In genomic region chr4:11366859-11367258, GRCh38 we compare ENCODE assay signal across 26 cellular contexts.
DNase-seq lines count a peak whose midpoint lies in the region; ATAC-seq, FAIRE-seq and TF ChIP-seq lines count a peak whose summit lies in the region.
"Had no signal": no experiment of that assay in that cellular context is flagged by ENCODE, and none has a peak within 500 bp of the region (broad histone marks: within the 10 kb centered on the region; RNA-seq: fewer than 3 reads in every experiment).

No MANE protein-coding gene starts in this region.

- in situ Hi-C loops in mammary epithelial cell (cut with MboI; ENCODE audit: low sequenced_read_pairs in 2 of 2) (no loop called here), K562 (cut with MboI) (no loop called here)

- DNase-seq in breast epithelium (ENCODE audit: low spot score in 2 of 2) (no peak), mammary epithelial cell (no peak), K562 (ENCODE audit: extremely low read depth in 1 of 4, low spot score in 3 of 4) (no peak), testis (no peak), inferior parietal cortex (ENCODE audit: extremely low spot score) (no peak), nephron progenitor cell (no peak)
- DNase-seq: 8988T; ACHN; AML-193; BE2C; CD4-positive, alpha-beta T cell; CD8-positive, alpha-beta memory T cell; DMS 273 treated with DMSO at 0.1 percent for 48 hours; DMS79; EL; GDM1; GM23248; HFFc6 had no signal

- dilution Hi-C loops in mammary epithelial cell (cut with HindIII; ENCODE audit: low sequenced_read_pairs), result no loop called here

- H3K4me3 ChIP-seq in breast epithelium (no peak overlapping the region), mammary epithelial cell (replicated peaks in 1 of 3; ENCODE audit: insufficient read depth in 1 of 3, low read depth in 2 of 3, low read length in 3 of 3) (no peak overlapping the region), K562 (no peak overlapping the region), mesodermal cell (ENCODE audit: extremely low read depth, insufficient read depth, low read length, poor library complexity, severe bottlenecking) (no peak overlapping the region), testis (no peak overlapping the region)
- H3K4me3 ChIP-seq: A549; BLaER1 treated with 17β-estradiol and CSF1 and Interleukin-3, amounts not matched to agents 10 nM and 100 nM; GM12878; GM23248; HAP-1 had no signal

- no peak for FAIRE-seq in K562 (lab: Jason Lieb, UNC)
- FAIRE-seq: A549, D721Med, GM12878, GM19239 had no signal

- BruUV-seq in mammary epithelial cell (replicated peaks; lab: Mats Ljungman, UMichigan) (no TSS peak), K562 (replicated peaks; lab: Mats Ljungman, UMichigan) (no TSS peak)

- no peak for TF ChIP-seq RAD21 in K562 (CRISPR knock-in tag; conservative IDR thresholded peaks at IDR 0.05 in 1 of 2, IDR thresholded peaks at IDR 0.05 in 1 of 2)

- H3K9me3 Mint-ChIP-seq in nephron progenitor cell, result peaks cover 9% of the 10 kb centered on the region
- H3K9me3 Mint-ChIP-seq: CD4-positive, alpha-beta T cell had no signal

- H3K9me3 ChIP-seq in breast epithelium (no peaks in the 10 kb centered on the region), mammary epithelial cell (replicated peaks; ENCODE audit: insufficient read depth, low read length) (no peaks in the 10 kb centered on the region), K562 (replicated peaks; ENCODE audit: control insufficient read depth, insufficient read depth, low read depth, low read length) (no peaks in the 10 kb centered on the region), mesodermal cell (ENCODE audit: control insufficient read depth, low read length) (no peaks in the 10 kb centered on the region), testis (no peaks in the 10 kb centered on the region)
- H3K9me3 ChIP-seq: A549, HAP-1 had no signal

- H3K36me3 ChIP-seq in breast epithelium, result no peaks in the 10 kb centered on the region
- no peaks in the 10 kb centered on the region for H3K36me3 ChIP-seq in mammary epithelial cell (ENCODE audit: insufficient read depth, low read length)
- no peaks in the 10 kb centered on the region for H3K36me3 ChIP-seq in K562 (ENCODE audit: control insufficient read depth, insufficient read depth, low read length)
- H3K36me3 ChIP-seq in mesodermal cell (ENCODE audit: control insufficient read depth, insufficient read depth, low read length), result no peaks in the 10 kb centered on the region
- no peaks in the 10 kb centered on the region for H3K36me3 ChIP-seq in testis (ENCODE audit: low read depth, missing control alignments)
- H3K36me3 ChIP-seq: BE2C; BLaER1 treated with 17β-estradiol and CSF1 and Interleukin-3, amounts not matched to agents 10 nM and 100 nM; HAP-1 had no signal

- TF ChIP-seq POLR2A in breast epithelium (IDR thresholded peaks at IDR 0.05) (no peak), K562 (conservative IDR thresholded peaks at IDR 0.05) (no peak), testis (IDR thresholded peaks at IDR 0.05) (no peak)

- H3K36me3 Mint-ChIP-seq in nephron progenitor cell (ENCODE audit: low read depth), result no peaks in the 10 kb centered on the region

- H2AFZ ChIP-seq in mammary epithelial cell (ENCODE audit: low read depth, low read length) (no peak overlapping the region), K562 (ENCODE audit: low read depth, low read length) (no peak overlapping the region)
- H2AFZ ChIP-seq: GM23248 had no signal

- H3K4me3 Mint-ChIP-seq in nephron progenitor cell, result no peak overlapping the region
- H3K4me3 Mint-ChIP-seq: CD14-positive monocyte; CD4-positive, alpha-beta T cell; CD8-positive, alpha-beta memory T cell; HFFc6 had no signal

- TF ChIP-seq CTCF in breast epithelium (IDR thresholded peaks at IDR 0.05), result no peak
- no peak for TF ChIP-seq CTCF in mammary epithelial cell (conservative IDR thresholded peaks at IDR 0.05 in 1 of 2, IDR thresholded peaks at IDR 0.05 in 1 of 2; ENCODE audit: extremely low read depth in 1 of 2, insufficient read depth in 1 of 2, low read depth in 1 of 2, low read length in 2 of 2)
- TF ChIP-seq CTCF in K562 (IDR thresholded peaks at IDR 0.05 in 2 of 3, conservative IDR thresholded peaks at IDR 0.05 in 1 of 3; ENCODE audit: insufficient read depth in 2 of 3, low read depth in 1 of 3, low read length in 3 of 3), result no peak
- no peak for TF ChIP-seq CTCF in testis (IDR thresholded peaks at IDR 0.05)
- TF ChIP-seq CTCF in nephron progenitor cell (IDR thresholded peaks at IDR 0.05), result no peak

- H3K27ac ChIP-seq in breast epithelium (peak overlapping the region; percentile 60 to 65), mammary epithelial cell (ENCODE audit: insufficient read depth, low read depth, low read length) (no peak overlapping the region), K562 (ENCODE audit: extremely low read depth, low read depth, low read length) (no peak overlapping the region), mesodermal cell (ENCODE audit: low read depth, low read length, severe bottlenecking) (peak overlapping the region; percentile 19), testis (peak overlapping the region; percentile 20 to 68)
- H3K27ac ChIP-seq: A549; BLaER1 treated with 17β-estradiol and CSF1 and Interleukin-3, amounts not matched to agents 10 nM and 100 nM; GM23248 had no signal

- no peaks in the 10 kb centered on the region for H3K4me1 Mint-ChIP-seq in nephron progenitor cell
- H3K4me1 Mint-ChIP-seq: CD8-positive, alpha-beta memory T cell had no signal

- H3K27ac Mint-ChIP-seq in nephron progenitor cell, result no peak overlapping the region
- H3K27ac Mint-ChIP-seq: CD14-positive monocyte; CD4-positive, alpha-beta T cell; CD8-positive, alpha-beta memory T cell; HFFc6 had no signal

- TF ChIP-seq EP300 in K562 (IDR thresholded peaks at IDR 0.05; ENCODE audit: low read length), result no peak

- H3K79me2 ChIP-seq in mammary epithelial cell (ENCODE audit: insufficient read depth, low read length) (no peaks in the 10 kb centered on the region), K562 (ENCODE audit: control insufficient read depth, insufficient read depth, low read length) (no peaks in the 10 kb centered on the region)

- H3K27me3 Mint-ChIP-seq in nephron progenitor cell (ENCODE audit: low read depth, poor library complexity), result peaks cover 2% of the 10 kb centered on the region

- no peak overlapping the region for H3K4me2 ChIP-seq in mammary epithelial cell (ENCODE audit: insufficient read depth, low read depth, low read length)
- no peak overlapping the region for H3K4me2 ChIP-seq in K562 (ENCODE audit: insufficient read depth, low read length)

- no peak for ATAC-seq in K562
- ATAC-seq: A549, GM12878 had no signal

- H3K9ac ChIP-seq in mammary epithelial cell (ENCODE audit: insufficient read depth, low read length) (no peak overlapping the region), K562 (ENCODE audit: insufficient read depth in 1 of 2, low read depth in 2 of 2, low read length in 2 of 2) (no peak overlapping the region)
- H3K9ac ChIP-seq: BLaER1 treated with 17β-estradiol and CSF1 and Interleukin-3, amounts not matched to agents 10 nM and 100 nM; GM23248 had no signal

- no peaks in the 10 kb centered on the region for H3K9me1 ChIP-seq in K562 (ENCODE audit: control insufficient read depth, insufficient read depth, low read length)

- H3K27me3 ChIP-seq in breast epithelium (no peaks in the 10 kb centered on the region), mammary epithelial cell (ENCODE audit: insufficient read depth, low read length) (peaks cover 2% of the 10 kb centered on the region), K562 (ENCODE audit: control insufficient read depth in 2 of 2, insufficient read depth in 2 of 2, low read length in 2 of 2) (no peaks in the 10 kb centered on the region), testis (no peaks in the 10 kb centered on the region)
- H3K27me3 ChIP-seq: BE2C; BLaER1 treated with 17β-estradiol and CSF1 and Interleukin-3, amounts not matched to agents 10 nM and 100 nM had no signal

- H4K20me1 ChIP-seq in mammary epithelial cell (ENCODE audit: insufficient read depth, low read length), result no peaks in the 10 kb centered on the region
- no peaks in the 10 kb centered on the region for H4K20me1 ChIP-seq in K562 (replicated peaks; ENCODE audit: control insufficient read depth, insufficient read depth, low read length)
- H4K20me1 ChIP-seq: BLaER1 treated with 17β-estradiol and CSF1 and Interleukin-3, amounts not matched to agents 10 nM and 100 nM had no signal

- POLR2A ChIA-PET in K562 (lab: Yijun Ruan, JAX), result no interaction called here

- H3K4me1 ChIP-seq in breast epithelium, result peaks cover 0 to 10% of the 10 kb centered on the region in 2 donors
- H3K4me1 ChIP-seq in mammary epithelial cell (ENCODE audit: insufficient read depth, low read length), result no peaks in the 10 kb centered on the region
- no peaks in the 10 kb centered on the region for H3K4me1 ChIP-seq in K562 (replicated peaks in 1 of 2; ENCODE audit: control insufficient read depth in 2 of 2, insufficient read depth in 2 of 2, low read length in 2 of 2)
- H3K4me1 ChIP-seq in mesodermal cell (ENCODE audit: control insufficient read depth, insufficient read depth, low read length, poor library complexity, severe bottlenecking), result peaks cover 5% of the 10 kb centered on the region
- peaks cover 15% of the 10 kb centered on the region for H3K4me1 ChIP-seq in testis
- H3K4me1 ChIP-seq: A549, BE2C, HAP-1 had no signal

- CTCF ChIA-PET in mammary epithelial cell (lab: Charles Lee; ENCODE audit: low non-redundant PET) (no interaction called here), K562 (lab: Yijun Ruan, JAX; ENCODE audit: low intra/inter-chr PET ratio) (no interaction called here)

- intact Hi-C loops in breast epithelium (cut with DNase I; ENCODE audit: low total_unique reads), result no loop called here
- intact Hi-C loops in mammary epithelial cell (cut with micrococcal nuclease), result no loop called here
- intact Hi-C loops in K562 (cut with micrococcal nuclease), result no loop called here
- intact Hi-C loops in testis (cut with DNase I; ENCODE audit: low total_unique reads), result no loop called here

TF ChIP-seq in K562, 482 proteins besides CTCF, POLR2A, EP300 and RAD21:
- TF ChIP-seq CEBPG (CRISPR knock-in tag; IDR thresholded peaks at IDR 0.05) (no peak), CEBPG (tag; conservative IDR thresholded peaks at IDR 0.05 in 1 of 2, IDR thresholded peaks at IDR 0.05 in 1 of 2) (no peak), HNRNPK (IDR thresholded peaks at IDR 0.05; ENCODE audit: low read depth, low read length, poor library complexity, severe bottlenecking) (peak; percentile 52)

Comparison
In these comparisons a context has a peak if more than half of its experiments do, and no peak if none do; other contexts are left out.
1. H3K27ac ChIP-seq: peak in breast epithelium (2 of 2), mesodermal cell (single experiment) and testis (2 of 2); none in mammary epithelial cell (single experiment) and K562 (single experiment).